10 cellular contexts compared by ENCODE assay signal in genomic region chr2:32626591-32627221, GRCh38. TPM values are rescaled to one million over a fixed set of nuclear protein-coding genes. Genes with fewer than 3 reads are reported as not detected.
DNase-seq lines count a peak whose midpoint lies in the region; ATAC-seq and TF ChIP-seq lines count a peak whose summit lies in the region.
"Had no signal": no experiment of that assay in that cellular context is flagged by ENCODE, and none has a peak within 500 bp of the region (broad histone marks: within the 10 kb centered on the region; RNA-seq: fewer than 3 reads in every experiment).

No MANE protein-coding gene starts in this region.

- H3K9me3 Mint-ChIP-seq in T-helper 1 cell treated with Interleukin-12 subunit alpha and Interleukin-12 subunit beta and Interleukin-4 antibody, amounts not matched to agents 30 μg/mL and 1 μg/mL, for 36 hours = no peaks in the 10 kb centered on the region

- no peaks in the 10 kb centered on the region for H3K9me2 ChIP-seq in OCI-LY1 (ENCODE audit: low read depth, low read length)

- H3K4me2 ChIP-seq in OCI-LY1 (ENCODE audit: low read length) = peak overlapping the region; percentile 77

- no peak for TF ChIP-seq CTCF in OCI-LY1 (IDR thresholded peaks at IDR 0.05; ENCODE audit: low read length)
- TF ChIP-seq CTCF in esophagus muscularis mucosa (IDR thresholded peaks at IDR 0.05) = no peak
- no peak for TF ChIP-seq CTCF in psoas muscle (IDR thresholded peaks at IDR 0.05)

- no peaks in the 10 kb centered on the region for H3K79me2 ChIP-seq in OCI-LY1 (ENCODE audit: insufficient read depth, low read length)

- H3K4me3 Mint-ChIP-seq in T-helper 1 cell treated with Interleukin-12 subunit alpha and Interleukin-12 subunit beta and Interleukin-4 antibody, amounts not matched to agents 30 μg/mL and 1 μg/mL, for 36 hours = peak overlapping the region; percentile 95

- 59% methylated on average over 13 of the region's 13 CpGs for WGBS in esophagus muscularis mucosa
- WGBS in psoas muscle, 3 donors = 56 to 68% (median 63%) methylated on average over 12 to 13 of the region's 13 CpGs

- H3K4me1 Mint-ChIP-seq in T-helper 1 cell treated with Interleukin-12 subunit alpha and Interleukin-12 subunit beta and Interleukin-4 antibody, amounts not matched to agents 30 μg/mL and 1 μg/mL, for 36 hours (ENCODE audit: low read depth) = peaks cover 18% of the 10 kb centered on the region

- H3K9ac ChIP-seq in OCI-LY1 (ENCODE audit: low read length) = peak overlapping the region; percentile 20; the same call in 1 of the 2 replicates

- ATAC-seq in psoas muscle = no peak
- ATAC-seq in HG02798 (IDR thresholded peaks at IDR 0.05; ENCODE audit: poor library complexity, unreplicated experiment) = no peak

- TF ChIP-seq EP300 in esophagus muscularis mucosa (IDR thresholded peaks at IDR 0.05) = no peak

- peak overlapping the region; percentile 94 for H3K4me3 ChIP-seq in OCI-LY1 (ENCODE audit: low read depth, low read length, poor library complexity, severe bottlenecking)
- peak overlapping the region; percentile 73 to 89 (median 78) for H3K4me3 ChIP-seq in esophagus muscularis mucosa
- H3K4me3 ChIP-seq in psoas muscle = peak overlapping the region; percentile 91
- no peak overlapping the region for H3K4me3 ChIP-seq in effector memory CD4-positive, alpha-beta T cell (ENCODE audit: insufficient read depth, low read depth, low read length, poor library complexity, severe bottlenecking)

- peaks cover 19% of the 10 kb centered on the region for H3K36me3 Mint-ChIP-seq in T-helper 1 cell treated with Interleukin-12 subunit alpha and Interleukin-12 subunit beta and Interleukin-4 antibody, amounts not matched to agents 30 μg/mL and 1 μg/mL, for 36 hours (ENCODE audit: low read depth)

- no peak overlapping the region for H3K27ac ChIP-seq in OCI-LY1 (ENCODE audit: low read depth, low read length, poor library complexity, severe bottlenecking)
- H3K27ac ChIP-seq in esophagus muscularis mucosa (replicated peaks in 1 of 4) = peak overlapping the region; percentile 74 to 80 (median 77)
- no peak overlapping the region for H3K27ac ChIP-seq in psoas muscle
- H3K27ac ChIP-seq in effector memory CD4-positive, alpha-beta T cell (ENCODE audit: insufficient read depth, low read length, poor library complexity, severe bottlenecking) = no peak overlapping the region

- no peak for DNase-seq in T-helper 1 cell
- DNase-seq in esophagus muscularis mucosa (ENCODE audit: extremely low spot score) = no peak
- no peak for DNase-seq in psoas muscle
- DNase-seq in pons (ENCODE audit: low spot score) = no peak
- DNase-seq in effector memory CD4-positive, alpha-beta T cell = no peak
- DNase-seq: NCI-H1105 had no signal

- no peak for TF ChIP-seq POLR2A in esophagus muscularis mucosa (IDR thresholded peaks at IDR 0.05; ENCODE audit: low read depth)

- H3K36me3 ChIP-seq in OCI-LY1 (ENCODE audit: insufficient read depth, low read length) (peaks cover 21% of the 10 kb centered on the region; the same call in 1 of the 2 replicates), esophagus muscularis mucosa (peaks cover 0 to 28% (median 19%) of the 10 kb centered on the region in 4 donors), psoas muscle (ENCODE audit: insufficient read depth in 1 of 2, low read depth in 1 of 2) (peaks cover 5 to 20% of the 10 kb centered on the region in 2 donors)
- H3K36me3 ChIP-seq in effector memory CD4-positive, alpha-beta T cell (ENCODE audit: control insufficient read depth, insufficient read depth, low read length) = no peaks in the 10 kb centered on the region

- no peak overlapping the region for H2AFZ ChIP-seq in OCI-LY1 (ENCODE audit: low read length)

- no peaks in the 10 kb centered on the region for H3K27me3 ChIP-seq in OCI-LY1 (ENCODE audit: insufficient read depth, low read length)
- no peaks in the 10 kb centered on the region for H3K27me3 ChIP-seq in esophagus muscularis mucosa
- no peaks in the 10 kb centered on the region for H3K27me3 ChIP-seq in psoas muscle (ENCODE audit: insufficient read depth in 3 of 3, low read length in 2 of 3)
- H3K27me3 ChIP-seq in effector memory CD4-positive, alpha-beta T cell (replicated peaks; ENCODE audit: control insufficient read depth, insufficient read depth, low read length, poor library complexity, severe bottlenecking) = no peaks in the 10 kb centered on the region
- H3K27me3 ChIP-seq: left lung had no signal

- H3K27ac Mint-ChIP-seq in T-helper 1 cell treated with Interleukin-12 subunit alpha and Interleukin-12 subunit beta and Interleukin-4 antibody, amounts not matched to agents 30 μg/mL and 1 μg/mL, for 36 hours = peak overlapping the region; percentile 94

- H3K4me1 ChIP-seq in OCI-LY1 (ENCODE audit: insufficient read depth, low read length, severe bottlenecking) (peaks cover 23% of the 10 kb centered on the region), esophagus muscularis mucosa (peaks cover 27 to 47% (median 39%) of the 10 kb centered on the region in 4 donors), psoas muscle (peaks cover 16% of the 10 kb centered on the region)
- peaks cover 11% of the 10 kb centered on the region for H3K4me1 ChIP-seq in effector memory CD4-positive, alpha-beta T cell (ENCODE audit: control insufficient read depth, insufficient read depth, low read length, poor library complexity, severe bottlenecking)

- H3K9me3 ChIP-seq in OCI-LY1 (ENCODE audit: low read length) (no peaks in the 10 kb centered on the region), esophagus muscularis mucosa (no peaks in the 10 kb centered on the region), psoas muscle (no peaks in the 10 kb centered on the region)
- H3K9me3 ChIP-seq in effector memory CD4-positive, alpha-beta T cell (ENCODE audit: control insufficient read depth, low read length) = no peaks in the 10 kb centered on the region
- H3K9me3 ChIP-seq: left lung had no signal

- no peaks in the 10 kb centered on the region for H3F3A ChIP-seq in OCI-LY1 (ENCODE audit: insufficient read depth, low read length)

- H3K27me3 Mint-ChIP-seq in T-helper 1 cell treated with Interleukin-12 subunit alpha and Interleukin-12 subunit beta and Interleukin-4 antibody, amounts not matched to agents 30 μg/mL and 1 μg/mL, for 36 hours (ENCODE audit: low read depth) = no peaks in the 10 kb centered on the region

- no peaks in the 10 kb centered on the region for H4K20me1 ChIP-seq in OCI-LY1 (ENCODE audit: insufficient read depth, low read length)

- intact Hi-C loops in esophagus muscularis mucosa (cut with DNase I) = no loop called here
- intact Hi-C loops in psoas muscle (cut with DNase I) = no loop called here

RNA-seq across cellular contexts. Expression of gene TTC27, which starts 1.1 kb away (rescaled TPM):
- total RNA-seq in esophagus muscularis mucosa (10 to 100 TPM in 3 of 4 donors, 1 to 10 TPM in 1; 9.8 to 13.7 (median 12.3) TPM), psoas muscle (10 to 100 TPM in 3 of 4 donors, 1 to 10 TPM in 1; 8.7 to 13.2 (median 11.3) TPM)
- 10 to 100 TPM; 10.6 to 15.4 (median 13.1) TPM for polyA plus RNA-seq in psoas muscle

Comparison
In these comparisons a context has a peak if more than half of its experiments do, and no peak if none do; other contexts are left out.
1. H3K27ac ChIP-seq: peak in esophagus muscularis mucosa (4 of 4); none in OCI-LY1 (single experiment), psoas muscle (single experiment) and effector memory CD4-positive, alpha-beta T cell (single experiment).